ENCODE assay signal across 8 cellular contexts in the genomic region with DNA sequence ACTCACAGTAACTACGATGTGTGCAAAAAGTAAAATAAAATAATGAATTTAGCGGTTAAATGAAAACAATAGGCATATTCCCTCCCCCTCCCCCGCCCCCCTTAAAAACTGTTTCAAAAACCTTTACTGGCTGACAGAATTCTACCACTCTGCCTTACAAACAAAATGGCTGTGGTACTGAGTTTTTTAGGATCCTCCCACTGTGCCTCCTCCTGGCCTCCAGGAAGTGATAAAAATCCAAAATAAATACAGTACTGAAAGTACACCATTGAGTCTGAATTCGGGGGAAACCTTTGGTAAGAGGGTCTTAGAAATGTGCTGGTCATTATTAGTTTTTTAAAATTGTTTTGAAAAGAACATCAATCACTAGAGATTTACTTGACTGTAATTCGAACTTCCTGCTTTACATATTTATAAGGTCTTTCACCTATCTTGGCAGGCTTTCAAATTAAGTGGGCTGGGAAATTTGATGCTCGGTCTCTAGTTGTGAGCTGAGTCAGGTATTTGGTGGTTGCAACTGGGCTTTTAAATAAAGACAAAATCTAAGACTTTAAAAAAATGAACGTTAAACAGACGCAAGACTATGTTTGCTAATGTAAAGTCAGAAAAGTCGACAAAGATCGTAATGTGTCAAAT. TPM values are rescaled to one million over a fixed set of nuclear protein-coding genes. Genes with fewer than 3 reads are reported as not detected.
DNase-seq lines count a peak whose midpoint lies in the region; ATAC-seq, FAIRE-seq and TF ChIP-seq lines count a peak whose summit lies in the region.

No MANE protein-coding gene starts in this region.

- H3K4me3 ChIP-seq in bronchial epithelial cell (ENCODE audit: low read depth, low read length) = peak overlapping the region; percentile 68

- FAIRE-seq in bronchial epithelial cell (lab: Jason Lieb, UNC) = no peak

- H3K27ac Mint-ChIP-seq in stimulated activated effector memory CD8-positive, alpha-beta T cell treated with anti-CD3 and anti-CD28 coated beads, Interleukin-12 subunit alpha, Interleukin-12 subunit beta, amount 100 ng/mL, for 72 hours = no peak overlapping the region

- H3K4me1 Mint-ChIP-seq in stimulated activated effector memory CD8-positive, alpha-beta T cell treated with anti-CD3 and anti-CD28 coated beads, Interleukin-12 subunit alpha, Interleukin-12 subunit beta, amount 100 ng/mL, for 72 hours = peaks cover 22% of the 10 kb centered on the region

- H3K36me3 ChIP-seq in bronchial epithelial cell (ENCODE audit: control insufficient read depth, insufficient read depth, low read length) = no peaks in the 10 kb centered on the region

- H3K4me3 Mint-ChIP-seq in stimulated activated effector memory CD8-positive, alpha-beta T cell treated with anti-CD3 and anti-CD28 coated beads, Interleukin-12 subunit alpha, Interleukin-12 subunit beta, amount 100 ng/mL, for 72 hours = no peak overlapping the region

- no peak for TF ChIP-seq CTCF in bronchial epithelial cell (IDR thresholded peaks at IDR 0.05; ENCODE audit: insufficient read depth, low read length, severe bottlenecking)

- H3K36me3 Mint-ChIP-seq in stimulated activated effector memory CD8-positive, alpha-beta T cell treated with anti-CD3 and anti-CD28 coated beads, Interleukin-12 subunit alpha, Interleukin-12 subunit beta, amount 100 ng/mL, for 72 hours = no peaks in the 10 kb centered on the region

- DNase-seq in EH (ENCODE audit: low read depth) = peak; percentile 67
- peak; percentile 87 for DNase-seq in NCI-H748 treated with DMSO at 0.1 percent for 48 hours (lab: John Stamatoyannopoulos, UW)
- peak; percentile 88 for DNase-seq in bronchial epithelial cell (ENCODE audit: low read depth)
- DNase-seq in iPS-NIHi7 (ENCODE audit: extremely low spot score) = peak; percentile 37
- DNase-seq in stimulated activated effector memory CD8-positive, alpha-beta T cell treated with anti-CD3 and anti-CD28 coated beads, Interleukin-12 subunit alpha, Interleukin-12 subunit beta, amount 100 ng/mL, for 72 hours (ENCODE audit: low spot score in 2 of 2) = no peak

- ATAC-seq in HG03139 (IDR thresholded peaks at IDR 0.05; ENCODE audit: unreplicated experiment) (peak; percentile 26), HG03521 (IDR thresholded peaks at IDR 0.05; ENCODE audit: unreplicated experiment) (no peak), HG02571 (IDR thresholded peaks at IDR 0.05; ENCODE audit: unreplicated experiment) (no peak)
- peak; percentile 22 for ATAC-seq in stimulated activated effector memory CD8-positive, alpha-beta T cell treated with anti-CD3 and anti-CD28 coated beads, Interleukin-12 subunit alpha, Interleukin-12 subunit beta, amount 100 ng/mL, for 72 hours

- H3K9me3 Mint-ChIP-seq in stimulated activated effector memory CD8-positive, alpha-beta T cell treated with anti-CD3 and anti-CD28 coated beads, Interleukin-12 subunit alpha, Interleukin-12 subunit beta, amount 100 ng/mL, for 72 hours = no peaks in the 10 kb centered on the region

- H3K27me3 ChIP-seq in bronchial epithelial cell (ENCODE audit: control insufficient read depth, insufficient read depth, low read length) = no peaks in the 10 kb centered on the region

RNA-seq across cellular contexts. Expression of gene EPC1, which starts 32.5 kb away (rescaled TPM):
- 12.6 and 20.5 TPM in 2 replicates for total RNA-seq in bronchial epithelial cell

Comparison
In these comparisons a context has a peak if more than half of its experiments do, and no peak if none do; other contexts are left out.
1. DNase-seq: peak in EH (single experiment), NCI-H748 treated with DMSO at 0.1 percent for 48 hours (single experiment), bronchial epithelial cell (single experiment) and iPS-NIHi7 (single experiment); none in stimulated activated effector memory CD8-positive, alpha-beta T cell treated with anti-CD3 and anti-CD28 coated beads, Interleukin-12 subunit alpha, Interleukin-12 subunit beta, amount 100 ng/mL, for 72 hours (0 of 2).
2. ATAC-seq: peak in HG03139 (single experiment) and stimulated activated effector memory CD8-positive, alpha-beta T cell treated with anti-CD3 and anti-CD28 coated beads, Interleukin-12 subunit alpha, Interleukin-12 subunit beta, amount 100 ng/mL, for 72 hours (single experiment); none in HG03521 (single experiment) and HG02571 (single experiment).